Comparison of ENCODE assay signal across 8 cellular contexts in the genomic region with DNA sequence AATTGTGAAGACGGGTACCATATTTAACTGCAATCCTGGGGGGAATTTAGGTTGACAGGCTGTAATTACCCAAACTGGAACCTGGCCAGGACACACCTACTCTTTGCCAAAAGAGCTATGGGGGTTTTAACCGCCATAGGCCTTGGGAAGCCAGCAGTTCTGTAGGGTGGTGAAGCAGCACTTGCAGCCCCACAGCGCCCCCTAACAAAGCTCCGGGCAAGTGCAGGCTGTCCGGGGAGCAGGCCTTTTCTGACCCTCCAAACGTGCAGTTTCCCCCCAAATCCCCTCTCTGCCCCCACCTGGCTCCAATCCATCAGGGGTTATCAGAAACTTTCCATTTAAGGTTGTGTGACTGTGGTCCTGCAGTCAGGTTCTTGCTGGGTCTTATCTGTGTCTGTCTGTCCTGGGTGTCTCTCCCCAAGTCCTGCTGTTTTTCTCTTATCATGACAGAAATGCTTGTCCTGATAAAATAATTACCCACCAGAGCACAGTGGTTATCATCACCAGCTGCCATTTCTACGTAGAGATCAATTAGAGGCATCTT.
DNase-seq lines count a peak whose midpoint lies in the region; ATAC-seq and TF ChIP-seq lines count a peak whose summit lies in the region.

No MANE protein-coding gene starts in this region.

- ATAC-seq in HG02970 (IDR thresholded peaks at IDR 0.05; ENCODE audit: low FRiP score, unreplicated experiment), result no peak

- DNase-seq in NCI-H1694 (lab: John Stamatoyannopoulos, UW), result peak; percentile 80
- peak; percentile 63 for DNase-seq in activated CD4-positive, alpha-beta T cell treated with anti-CD3 and anti-CD28 coated beads for 48 hours
- peak; percentile 34 for DNase-seq in germinal center (ENCODE audit: low spot score)
- DNase-seq in stimulated activated CD4-positive, alpha-beta T cell treated with anti-CD3 and anti-CD28 coated beads, Interleukin-12 subunit alpha, Interleukin-12 subunit beta, amount 100 ng/mL, for 4 hours, result peak; percentile 21
- DNase-seq in NCI-H774 (lab: John Stamatoyannopoulos, UW), result no peak
- DNase-seq in H4 (ENCODE audit: low spot score), result no peak

- peak; percentile 81 for TF ChIP-seq CTCF in GM12872 (IDR thresholded peaks at IDR 0.05; ENCODE audit: insufficient read depth, low read depth, low read length)

Comparison
In these comparisons a context has a peak if more than half of its experiments do, and no peak if none do; other contexts are left out.
1. DNase-seq: peak in NCI-H1694 (single experiment), activated CD4-positive, alpha-beta T cell treated with anti-CD3 and anti-CD28 coated beads for 48 hours (single experiment), germinal center (single experiment) and stimulated activated CD4-positive, alpha-beta T cell treated with anti-CD3 and anti-CD28 coated beads, Interleukin-12 subunit alpha, Interleukin-12 subunit beta, amount 100 ng/mL, for 4 hours (single experiment); none in NCI-H774 (single experiment) and H4 (single experiment).